29 cellular contexts compared by ENCODE assay signal in genomic region chr7:101707587-101707986, GRCh38.
A peak's percentile ranks its signal among the peaks of the same experiment; 100 is the strongest.
DNase-seq lines count a peak whose midpoint lies in the region; ATAC-seq, FAIRE-seq and TF ChIP-seq lines count a peak whose summit lies in the region.
"Had no signal": no experiment of that assay in that cellular context is flagged by ENCODE, and none has a peak within 500 bp of the region (broad histone marks: within the 10 kb centered on the region; RNA-seq: fewer than 3 reads in every experiment).

No MANE protein-coding gene starts in this region.

- H3K9me1 ChIP-seq in K562 (ENCODE audit: control insufficient read depth, insufficient read depth, low read length): no peaks in the 10 kb centered on the region

- in situ Hi-C loops in K562 (cut with MboI): loop anchor here (5.0 kb wide), 1 partner anchor 105 kb away; no protein-coding TSS in a partner anchor

- H3K36me3 ChIP-seq in K562 (ENCODE audit: control insufficient read depth, insufficient read depth, low read length): no peaks in the 10 kb centered on the region
- no peaks in the 10 kb centered on the region for H3K36me3 ChIP-seq in mucosa of rectum (ENCODE audit: control insufficient read depth in 2 of 2, insufficient read depth in 2 of 2, low read length in 2 of 2)
- H3K36me3 ChIP-seq: ascending aorta, cardiac muscle cell, left lung, right atrium auricular region had no signal

- H3K27me3 ChIP-seq in K562 (ENCODE audit: control insufficient read depth in 2 of 2, insufficient read depth in 2 of 2, low read length in 2 of 2): peaks cover 33 to 54% of the 10 kb centered on the region in 2 experiments
- no peaks in the 10 kb centered on the region for H3K27me3 ChIP-seq in mucosa of rectum (ENCODE audit: control insufficient read depth in 2 of 2, insufficient read depth in 2 of 2, low read length in 2 of 2)
- H3K27me3 ChIP-seq: ascending aorta, cardiac muscle cell, right atrium auricular region, testis had no signal

- H3K9me3 ChIP-seq in K562 (replicated peaks; ENCODE audit: control insufficient read depth, insufficient read depth, low read depth, low read length) (no peaks in the 10 kb centered on the region), mucosa of rectum (ENCODE audit: control insufficient read depth in 2 of 2, low read length in 2 of 2) (no peaks in the 10 kb centered on the region)
- H3K9me3 ChIP-seq: ascending aorta, left lung, right atrium auricular region, testis had no signal

- TF ChIP-seq CTCF in K562 (IDR thresholded peaks at IDR 0.05 in 2 of 3, conservative IDR thresholded peaks at IDR 0.05 in 1 of 3; ENCODE audit: insufficient read depth in 2 of 3, low read depth in 1 of 3, low read length in 3 of 3): no peak

- no peak for TF ChIP-seq POLR2A in K562 (conservative IDR thresholded peaks at IDR 0.05)

- POLR2A ChIA-PET in K562 (lab: Yijun Ruan, JAX): no interaction called here

- H4K20me1 ChIP-seq in K562 (replicated peaks; ENCODE audit: control insufficient read depth, insufficient read depth, low read length): peaks cover 11% of the 10 kb centered on the region; the same call in 1 of the 2 replicates

- CTCF ChIA-PET in K562 (lab: Yijun Ruan, JAX; ENCODE audit: low intra/inter-chr PET ratio): no interaction called here

- H3K79me2 ChIP-seq in K562 (ENCODE audit: control insufficient read depth, insufficient read depth, low read length): no peaks in the 10 kb centered on the region

- peak; percentile 55 for DNase-seq in DMS153 (lab: John Stamatoyannopoulos, UW)
- DNase-seq in NCI-H146 (lab: John Stamatoyannopoulos, UW): peak; percentile 68
- no peak for DNase-seq in K562 (ENCODE audit: extremely low read depth in 1 of 4, low spot score in 3 of 4)
- no peak for DNase-seq in activated effector memory CD4-positive, alpha-beta T cell treated with anti-CD3 and anti-CD28 coated beads, Interleukin-2, amount 50 U/mL, for 16 hours
- no peak for DNase-seq in NCI-H524 treated with DMSO at 0.1 percent for 48 hours (lab: John Stamatoyannopoulos, UW)
- DNase-seq: activated B cell treated with CpG ODN at 0.5 μM for 24 hours; activated gamma-delta T cell treated with Interleukin-2 at 50 U/mL for 16 hours; activated T-cell treated with anti-CD3 and anti-CD28 coated beads, Interleukin-2, amount 50 U/mL, for 24 hours; CD4-positive, alpha-beta T cell; cortex of kidney; effector memory CD8-positive, alpha-beta T cell; EL; erythroblast; glutamatergic neuron; H9; left lung; mesenchymal stem cell; NCI-H187 treated with DMSO at 0.1 percent for 48 hours; NCI-H2227 treated with DMSO at 0.1 percent for 48 hours; NCI-H82; stimulated activated CD4-positive, alpha-beta T cell treated with anti-CD3 and anti-CD28 coated beads, Interleukin-1b, Interleukin-23, amount 100 ng/mL, for 48 hours; stimulated activated naive CD8-positive, alpha-beta T cell treated with anti-CD3 and anti-CD28 coated beads, Interleukin-15, Interleukin-2, amounts not matched to agents 100 U/mL and 50 U/mL, for 24 hours; testis had no signal

- 6% methylated on average over 7 of the region's 8 CpGs for WGBS in K562 (ENCODE audit: insufficient coverage, low coverage, missing lambda C conversion rate)

- no TSS peak for BruUV-seq in K562 (replicated peaks; lab: Mats Ljungman, UMichigan)

- no peak for TF ChIP-seq RAD21 in K562 (CRISPR knock-in tag; conservative IDR thresholded peaks at IDR 0.05 in 1 of 2, IDR thresholded peaks at IDR 0.05 in 1 of 2)

- H3K9ac ChIP-seq in K562 (ENCODE audit: insufficient read depth in 1 of 2, low read depth in 2 of 2, low read length in 2 of 2) (no peak overlapping the region), mucosa of rectum (ENCODE audit: low read depth in 1 of 2, low read length in 2 of 2) (peak overlapping the region; percentile 47 to 59)

- peak; percentile 41; the same call in 2 of the 3 replicates for ATAC-seq in K562
- no peak for ATAC-seq in HG02678 (IDR thresholded peaks at IDR 0.05; ENCODE audit: unreplicated experiment)
- ATAC-seq: effector memory CD8-positive, alpha-beta T cell; left lung; stimulated activated naive CD8-positive, alpha-beta T cell treated with anti-CD3 and anti-CD28 coated beads, Interleukin-15, Interleukin-2, amounts not matched to agents 100 U/mL and 50 U/mL, for 24 hours had no signal

- TF ChIP-seq EP300 in K562 (IDR thresholded peaks at IDR 0.05; ENCODE audit: low read length): no peak

- H2AFZ ChIP-seq in K562 (ENCODE audit: low read depth, low read length): no peak overlapping the region

- H3K27ac ChIP-seq in K562 (ENCODE audit: extremely low read depth, low read depth, low read length) (no peak overlapping the region), mucosa of rectum (ENCODE audit: low read depth in 2 of 2, low read length in 2 of 2) (peak overlapping the region; percentile 88 to 93)
- H3K27ac ChIP-seq: ascending aorta, cardiac muscle cell, left lung, right atrium auricular region, testis had no signal

- no peak overlapping the region for H3K4me2 ChIP-seq in K562 (ENCODE audit: insufficient read depth, low read length)

- FAIRE-seq in K562 (lab: Jason Lieb, UNC): no peak
- FAIRE-seq: islet of Langerhans had no signal

- no peak overlapping the region for H3K4me3 ChIP-seq in K562
- peak overlapping the region in 1 of 2 donors; percentile 44 for H3K4me3 ChIP-seq in mucosa of rectum (ENCODE audit: low read length in 2 of 2)
- H3K4me3 ChIP-seq: ascending aorta, cardiac muscle cell, left lung, right atrium auricular region, testis had no signal

- H3K4me1 ChIP-seq in K562 (replicated peaks in 1 of 2; ENCODE audit: control insufficient read depth in 2 of 2, insufficient read depth in 2 of 2, low read length in 2 of 2) (no peaks in the 10 kb centered on the region; a peak in 1 of 5 replicates), mucosa of rectum (ENCODE audit: control insufficient read depth in 2 of 2, insufficient read depth in 2 of 2, low read length in 2 of 2) (peaks cover 18 to 32% of the 10 kb centered on the region in 2 donors)
- H3K4me1 ChIP-seq: ascending aorta, left lung, right atrium auricular region, testis had no signal

- intact Hi-C loops in K562 (cut with micrococcal nuclease): no loop called here

TF ChIP-seq in K562, 482 proteins besides CTCF, POLR2A, EP300 and RAD21:
- TF ChIP-seq TAL1 (IDR thresholded peaks at IDR 0.05) (no peak), EZH2 (IDR thresholded peaks at IDR 0.05; ENCODE audit: borderline replicate concordance, low read depth, low read length) (0 out of 2 replicates have a peak, but pooled peaks have one; percentile 0), GATAD2B (IDR thresholded peaks at IDR 0.05; ENCODE audit: borderline replicate concordance) (no peak), RHOXF2B (CRISPR knock-in tag; conservative IDR thresholded peaks at IDR 0.05) (no peak)
TF ChIP-seq in K562: peak in this region for 1.

Comparison
In these comparisons a context has a peak if more than half of its experiments do, and no peak if none do; other contexts are left out.
1. DNase-seq: peak in DMS153 (single experiment) and NCI-H146 (single experiment); none in K562 (0 of 4), activated effector memory CD4-positive, alpha-beta T cell treated with anti-CD3 and anti-CD28 coated beads, Interleukin-2, amount 50 U/mL, for 16 hours (single experiment) and NCI-H524 treated with DMSO at 0.1 percent for 48 hours (single experiment).
2. H3K9ac ChIP-seq: peak in mucosa of rectum (2 of 2); none in K562 (0 of 2).